Comparison of ENCODE assay signal across 6 cellular contexts in genomic region chr20:58274384-58274783, GRCh38.
"Had no signal": no experiment of that assay in that cellular context is flagged by ENCODE, and none has a peak within 500 bp of the region (broad histone marks: within the 10 kb centered on the region; RNA-seq: fewer than 3 reads in every experiment).

No MANE protein-coding gene starts in this region.

- FAIRE-seq: H1, H54, HepG2 had no signal

- DNase-seq: H9, HCEC 1CT, KG1 had no signal
